1 cellular context compared by ENCODE assay signal in the genomic region with DNA sequence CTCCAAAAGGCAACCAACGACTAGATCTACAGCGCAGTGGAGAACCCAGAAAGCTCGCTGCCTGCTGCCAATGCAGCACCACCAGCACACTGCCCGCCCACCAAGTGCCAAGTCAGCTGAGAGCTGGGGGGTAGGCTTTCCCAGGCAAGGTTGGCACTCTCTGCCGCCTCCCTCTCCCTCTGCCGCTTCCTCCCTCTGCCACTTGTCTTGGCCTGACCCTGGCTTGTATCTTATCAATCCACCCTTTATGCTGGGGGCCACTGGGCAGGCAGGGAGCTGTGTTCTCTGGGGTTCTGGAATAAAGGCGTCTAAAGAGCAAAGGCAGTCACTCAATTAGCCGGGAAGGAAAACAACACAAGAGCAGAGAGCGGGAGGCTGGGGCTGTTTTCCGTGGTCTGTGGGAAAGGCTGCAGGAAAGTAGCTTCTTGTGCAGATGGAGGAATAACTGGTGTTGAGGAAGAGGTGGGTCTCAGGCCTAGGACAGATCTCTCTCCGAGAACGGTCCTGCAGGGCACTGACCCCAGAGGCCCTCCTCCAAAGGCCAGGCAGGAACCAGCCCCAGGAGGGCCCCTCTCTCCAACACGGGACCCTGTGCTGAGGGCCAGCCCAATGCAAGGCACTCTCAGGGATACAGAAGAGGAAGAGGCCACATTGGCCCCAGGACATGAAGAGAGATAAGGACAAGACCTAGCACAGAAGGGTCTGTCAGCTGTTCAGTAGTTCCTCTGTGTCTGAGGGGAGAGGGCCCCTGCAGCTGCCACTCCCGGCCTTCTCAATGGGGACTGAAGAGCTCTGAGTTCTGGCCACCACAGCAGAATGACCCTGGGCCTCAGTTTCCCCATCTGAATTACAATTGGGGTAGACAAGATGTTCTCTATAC.
TF ChIP-seq lines count a peak whose summit lies in the region.

No MANE protein-coding gene starts in this region.

TF ChIP-seq in H1, 55 proteins besides CTCF, POLR2A, EP300 and RAD21:
- TF ChIP-seq, protein P1, sequence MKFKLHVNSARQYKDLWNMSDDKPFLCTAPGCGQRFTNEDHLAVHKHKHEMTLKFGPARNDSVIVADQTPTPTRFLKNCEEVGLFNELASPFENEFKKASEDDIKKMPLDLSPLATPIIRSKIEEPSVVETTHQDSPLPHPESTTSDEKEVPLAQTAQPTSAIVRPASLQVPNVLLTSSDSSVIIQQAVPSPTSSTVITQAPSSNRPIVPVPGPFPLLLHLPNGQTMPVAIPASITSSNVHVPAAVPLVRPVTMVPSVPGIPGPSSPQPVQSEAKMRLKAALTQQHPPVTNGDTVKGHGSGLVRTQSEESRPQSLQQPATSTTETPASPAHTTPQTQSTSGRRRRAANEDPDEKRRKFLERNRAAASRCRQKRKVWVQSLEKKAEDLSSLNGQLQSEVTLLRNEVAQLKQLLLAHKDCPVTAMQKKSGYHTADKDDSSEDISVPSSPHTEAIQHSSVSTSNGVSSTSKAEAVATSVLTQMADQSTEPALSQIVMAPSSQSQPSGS (IDR thresholded peaks at IDR 0.05; ENCODE audit: low read length): no peak
- TF ChIP-seq FOSL1 (IDR thresholded peaks at IDR 0.05; ENCODE audit: insufficient read depth, low read depth, low read length): no peak
